In the genomic region with DNA sequence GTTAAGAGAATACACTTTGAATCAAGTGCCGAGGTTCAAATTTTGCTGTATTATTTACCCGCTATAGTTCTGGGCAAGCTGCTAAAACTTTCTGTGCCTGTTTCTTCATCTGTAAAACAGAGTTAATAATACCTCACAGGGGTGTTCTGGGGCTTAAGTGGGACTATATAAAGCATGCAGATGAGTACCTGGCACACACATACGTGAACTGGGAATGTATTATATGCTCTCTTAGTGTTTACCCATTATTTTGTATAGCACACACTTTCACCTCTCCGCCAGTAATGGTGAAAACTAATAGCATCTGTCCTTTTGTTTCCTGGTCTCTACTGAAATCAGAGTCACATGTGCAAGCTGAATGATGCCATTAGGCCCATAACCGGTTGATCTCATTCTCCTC, we compare ENCODE assay signal across 16 cellular contexts. TPM values are rescaled to one million over a fixed set of nuclear protein-coding genes. Genes with fewer than 3 reads are reported as not detected.
"Had no signal": no experiment of that assay in that cellular context is flagged by ENCODE, and none has a peak within 500 bp of the region (broad histone marks: within the 10 kb centered on the region; RNA-seq: fewer than 3 reads in every experiment).

No MANE protein-coding gene starts in this region.

- H3K4me3 Mint-ChIP-seq: activated CD8-positive, alpha-beta T cell treated with anti-CD3 and anti-CD28 coated beads, Interleukin-2, amount 10 ng/mL, durations not matched to agents 7 days and 5 days; naive thymus-derived CD8-positive, alpha-beta T cell; WTC11 had no signal

- H3K27ac Mint-ChIP-seq: activated CD8-positive, alpha-beta T cell treated with anti-CD3 and anti-CD28 coated beads, Interleukin-2, amount 10 ng/mL, durations not matched to agents 7 days and 5 days; WTC11 had no signal

- H3K4me2 ChIP-seq: smooth muscle cell had no signal

- H3K9me3 ChIP-seq: esophagus muscularis mucosa, mucosa of descending colon, neutrophil, tibial artery, uterus had no signal

- H3K27ac ChIP-seq: esophagus muscularis mucosa, neutrophil, tibial artery, uterus had no signal

- H3K27me3 ChIP-seq: esophagus muscularis mucosa, neutrophil, tibial artery, uterus had no signal

- DNase-seq: activated CD4-positive, alpha-beta T cell treated with anti-CD3 and anti-CD28 coated beads for 48 hours; activated CD8-positive, alpha-beta memory T cell treated with anti-CD3 and anti-CD28 coated beads, Interleukin-2, amount 50 U/mL, for 48 hours; activated CD8-positive, alpha-beta T cell treated with anti-CD3 and anti-CD28 coated beads, Interleukin-2, amount 10 ng/mL, durations not matched to agents 7 days and 5 days; activated naive CD4-positive, alpha-beta T cell; aorta; left colon; mammary epithelial cell; mucosa of descending colon; naive thymus-derived CD8-positive, alpha-beta T cell; posterior cingulate gyrus; tibial artery; uterus had no signal

- H3K27me3 Mint-ChIP-seq: naive thymus-derived CD8-positive, alpha-beta T cell had no signal

- ATAC-seq: activated CD8-positive, alpha-beta T cell treated with anti-CD3 and anti-CD28 coated beads, Interleukin-2, amount 10 ng/mL, durations not matched to agents 7 days and 5 days; left colon; mucosa of descending colon; naive thymus-derived CD8-positive, alpha-beta T cell; WTC11 had no signal

- H3K4me3 ChIP-seq: esophagus muscularis mucosa, mucosa of descending colon, smooth muscle cell, tibial artery, uterus had no signal

- H3K4me1 ChIP-seq: esophagus muscularis mucosa, tibial artery, uterus had no signal

- H3K36me3 ChIP-seq: neutrophil, uterus had no signal

RNA-seq across cellular contexts. Expression of a gene that starts 3.7 kb away (rescaled TPM):
- total RNA-seq: naive thymus-derived CD8-positive, alpha-beta T cell had no signal
